ENCODE assay signal across 7 cellular contexts in genomic region chr5:80184235-80185023, GRCh38.
DNase-seq lines count a peak whose midpoint lies in the region; ATAC-seq and TF ChIP-seq lines count a peak whose summit lies in the region.

No MANE protein-coding gene starts in this region.

- intact Hi-C loops in adrenal gland (cut with DNase I): no loop called here

- H3K9me3 ChIP-seq in ES-I3 (ENCODE audit: control insufficient read depth, insufficient read depth, low read length) (no peaks in the 10 kb centered on the region), adrenal gland (replicated peaks in 1 of 3) (no peaks in the 10 kb centered on the region), neutrophil (no peaks in the 10 kb centered on the region)

- H3K4me1 ChIP-seq in ES-I3 (ENCODE audit: insufficient read depth, low read length) (peaks cover 60% of the 10 kb centered on the region), adrenal gland (replicated peaks in 1 of 2) (peaks cover 49 to 66% of the 10 kb centered on the region in 2 donors), neutrophil (ENCODE audit: control insufficient read depth in 1 of 2, insufficient read depth in 1 of 2, low read depth in 1 of 2, low read length in 1 of 2) (peaks cover 57% of the 10 kb centered on the region in 2 experiments)

- TF ChIP-seq CTCF in adrenal gland (IDR thresholded peaks at IDR 0.05) (no peak), neutrophil (IDR thresholded peaks at IDR 0.05) (no peak), GM13976 (IDR thresholded peaks at IDR 0.05; ENCODE audit: borderline replicate concordance, control extremely low read depth, extremely low read depth, insufficient read depth, missing control alignments) (no peak)

- 51 to 65% (median 60%) methylated on average over 5 of the region's 5 CpGs for WGBS in adrenal gland, 4 donors

- no peaks in the 10 kb centered on the region for H3K36me3 ChIP-seq in ES-I3 (ENCODE audit: insufficient read depth, low read length)
- H3K36me3 ChIP-seq in adrenal gland (replicated peaks in 1 of 2): no peaks in the 10 kb centered on the region
- no peaks in the 10 kb centered on the region for H3K36me3 ChIP-seq in neutrophil

- H3K27ac ChIP-seq in adrenal gland: peak overlapping the region in 3 of 5 donors; percentile 26 to 67 (median 34)
- H3K27ac ChIP-seq in neutrophil: peak overlapping the region; percentile 75

- DNase-seq in NCI-H146 treated with DMSO at 0.1 percent for 48 hours (lab: John Stamatoyannopoulos, UW; ENCODE audit: unreplicated experiment): peak; percentile 15
- no peak for DNase-seq in adrenal gland
- DNase-seq in SKM-1 treated with dmso at 0.1 percent for 144 hours (lab: John Stamatoyannopoulos, UW; ENCODE audit: unreplicated experiment): no peak
- DNase-seq in GM13976 (ENCODE audit: low spot score): no peak

- in situ Hi-C loops in GM13976 (cut with MboI; ENCODE audit: low sequenced_read_pairs, unreplicated experiment): no loop called here

- no peaks in the 10 kb centered on the region for H3K27me3 ChIP-seq in adrenal gland
- no peaks in the 10 kb centered on the region for H3K27me3 ChIP-seq in neutrophil

- H3K4me3 ChIP-seq in adrenal gland: no peak overlapping the region
- no peak overlapping the region for H3K4me3 ChIP-seq in neutrophil (ENCODE audit: low read depth in 1 of 2, low read length in 1 of 2)

- no peak for ATAC-seq in GM18867 (IDR thresholded peaks at IDR 0.05; ENCODE audit: unreplicated experiment)

- H3K9ac ChIP-seq in ES-I3 (ENCODE audit: low read depth, low read length): peak overlapping the region; percentile 36; the same call in 1 of the 2 replicates

- TF ChIP-seq POLR2A in adrenal gland (IDR thresholded peaks at IDR 0.05): no peak
